ENCODE assay signal across 8 cellular contexts in genomic region chr17:47649153-47649971, GRCh38. TPM values are rescaled to one million over a fixed set of nuclear protein-coding genes. Genes with fewer than 3 reads are reported as not detected.
DNase-seq lines count a peak whose midpoint lies in the region; ATAC-seq and TF ChIP-seq lines count a peak whose summit lies in the region.

TSS of gene KPNB1 (plus strand) at chr17:47649919. CDS start at chr17:47650245, 326 bp downstream.

- TF ChIP-seq CTCF in A673 (conservative IDR thresholded peaks at IDR 0.05; ENCODE audit: low read depth, low read length) (no peak), VCaP (conservative IDR thresholded peaks at IDR 0.05) (no peak), breast epithelium (IDR thresholded peaks at IDR 0.05) (no peak)

- TF ChIP-seq POLR2A in breast epithelium (IDR thresholded peaks at IDR 0.05), result peak; percentile 38

- DNase-seq in A673 (ENCODE audit: low spot score), result peak; percentile 99
- peak; percentile 100 for DNase-seq in NCI-H2196 treated with DMSO at 0.1 percent for 48 hours (lab: John Stamatoyannopoulos, UW; ENCODE audit: unreplicated experiment)
- peak; percentile 100 for DNase-seq in breast epithelium (ENCODE audit: low spot score in 2 of 2)

- H3K9me3 ChIP-seq in A673 (ENCODE audit: low read depth, low read length, poor library complexity, severe bottlenecking) (no peaks in the 10 kb centered on the region), breast epithelium (no peaks in the 10 kb centered on the region), iPS-18a (ENCODE audit: control insufficient read depth, low read depth, low read length) (no peaks in the 10 kb centered on the region), skeletal muscle tissue (ENCODE audit: control insufficient read depth in 3 of 3, low read length in 3 of 3) (no peaks in the 10 kb centered on the region)

- ATAC-seq in GM18870 (IDR thresholded peaks at IDR 0.05; ENCODE audit: unreplicated experiment) (peak; percentile 79), HG03135 (IDR thresholded peaks at IDR 0.05; ENCODE audit: unreplicated experiment) (peak; percentile 82)

- H3K27ac ChIP-seq in A673 (ENCODE audit: low read depth, low read length, poor library complexity, severe bottlenecking) (peak within 1 kb of the TSS; percentile 85), VCaP (peak within 1 kb of the TSS; percentile 94), breast epithelium (peak within 1 kb of the TSS; percentile 87 to 93), iPS-18a (ENCODE audit: low read length) (peak within 1 kb of the TSS; percentile 87), skeletal muscle tissue (ENCODE audit: low read depth, low read length) (peak within 1 kb of the TSS; percentile 94)

- H3K27me3 ChIP-seq in A673 (replicated peaks; ENCODE audit: insufficient read depth, low read depth, low read length, poor library complexity) (no peaks in the 10 kb centered on the region), breast epithelium (no peaks in the 10 kb centered on the region), iPS-18a (ENCODE audit: control insufficient read depth, insufficient read depth, low read length) (no peaks in the 10 kb centered on the region), skeletal muscle tissue (ENCODE audit: control insufficient read depth in 3 of 3, insufficient read depth in 3 of 3, low read length in 3 of 3) (no peaks in the 10 kb centered on the region)

- peak within 1 kb of the TSS; percentile 94 for H3K9ac ChIP-seq in iPS-18a (ENCODE audit: low read length)
- peak within 1 kb of the TSS; percentile 76 to 88 (median 87) for H3K9ac ChIP-seq in skeletal muscle tissue (ENCODE audit: low read depth in 1 of 3, low read length in 3 of 3)

- H3K4me1 ChIP-seq in A673 (ENCODE audit: insufficient read depth, low read length, poor library complexity, severe bottlenecking) (peaks cover 22% of the 10 kb centered on the region), breast epithelium (peaks cover 0 to under 1% of the 10 kb centered on the region in 2 donors), iPS-18a (ENCODE audit: control insufficient read depth, low read depth, low read length) (peaks cover 17% of the 10 kb centered on the region), skeletal muscle tissue (ENCODE audit: control insufficient read depth in 3 of 3, insufficient read depth in 3 of 3, low read length in 3 of 3) (peaks cover 11 to 17% (median 14%) of the 10 kb centered on the region in 3 donors)

- CTCF ChIA-PET in A673 (lab: Charles Lee), result interaction anchor here (0.5 to 0.6 kb wide), 2 partner anchors 31 to 37 kb away, joined by 4 to 5 read pairs; no protein-coding TSS in a partner anchor

- intact Hi-C loops in A673 (cut with micrococcal nuclease; ENCODE audit: unreplicated experiment) (no loop called here), breast epithelium (cut with DNase I; ENCODE audit: low total_unique reads) (no loop called here)

- H3K36me3 ChIP-seq in A673 (ENCODE audit: insufficient read depth, low read length, poor library complexity, severe bottlenecking) (peaks cover 35% of the 10 kb centered on the region), breast epithelium (no peaks in the 10 kb centered on the region), iPS-18a (ENCODE audit: control insufficient read depth, low read depth, low read length) (peaks cover 35% of the 10 kb centered on the region), skeletal muscle tissue (ENCODE audit: control insufficient read depth in 3 of 3, insufficient read depth in 3 of 3, low read length in 3 of 3) (peaks cover 11 to 17% (median 16%) of the 10 kb centered on the region in 3 donors)

- TSS peak; percentile 75 for BruUV-seq in A673 (replicated peaks; lab: Mats Ljungman, UMichigan)

- POLR2A ChIA-PET in A673 (lab: Charles Lee; ENCODE audit: low non-redundant PET), result interaction anchor here (0.5 to 0.7 kb wide), 6 partner anchors 10 to 187 kb away, joined by 3 to 20 read pairs (median 4); partner anchors contain the start of gene TBKBP1

- H3K4me3 ChIP-seq in A673 (ENCODE audit: low read depth, low read length, poor library complexity, severe bottlenecking) (peak within 1 kb of the TSS; percentile 69), breast epithelium (peak within 1 kb of the TSS; percentile 90 to 95 (median 93)), iPS-18a (ENCODE audit: low read length) (peak within 1 kb of the TSS; percentile 99), skeletal muscle tissue (ENCODE audit: low read length in 3 of 3) (peak within 1 kb of the TSS; percentile 93 to 97 (median 96))

RNA-seq across cellular contexts. Expression of gene KPNB1, which starts in this region (rescaled TPM):
- 429 and 452 TPM in 2 replicates for total RNA-seq in A673 (2021)
- total RNA-seq in breast epithelium, result 100 to 1,000 TPM; 148 to 238 (median 189) TPM
- 119 TPM for total RNA-seq in skeletal muscle tissue

Comparison
In these comparisons a context has a peak if more than half of its experiments do, and no peak if none do; other contexts are left out.
1. Peak in every context shown above with its lines: DNase-seq, ATAC-seq, H3K4me3 ChIP-seq and H3K27ac ChIP-seq.